In genomic region chr6:133248241-133249001, GRCh38 we compare ENCODE assay signal across 25 cellular contexts. TPM values are rescaled to one million over a fixed set of nuclear protein-coding genes. Genes with fewer than 3 reads are reported as not detected.
DNase-seq lines count a peak whose midpoint lies in the region; ATAC-seq, FAIRE-seq and TF ChIP-seq lines count a peak whose summit lies in the region.
"Had no signal": no experiment of that assay in that cellular context is flagged by ENCODE, and none has a peak within 500 bp of the region (broad histone marks: within the 10 kb centered on the region; RNA-seq: fewer than 3 reads in every experiment).

No MANE protein-coding gene starts in this region.

- peaks cover 73% of the 10 kb centered on the region for H3K4me1 ChIP-seq in A549
- H3K4me1 ChIP-seq in SK-N-SH (ENCODE audit: control insufficient read depth in 1 of 2, insufficient read depth in 2 of 2, low read depth in 1 of 2, low read length in 1 of 2): no peaks in the 10 kb centered on the region
- no peaks in the 10 kb centered on the region for H3K4me1 ChIP-seq in CD4-positive, alpha-beta memory T cell (ENCODE audit: insufficient read depth, low read length)

- TF ChIP-seq EP300 in A549 (IDR thresholded peaks at IDR 0.05): no peak
- TF ChIP-seq EP300 in SK-N-SH (IDR thresholded peaks at IDR 0.05; ENCODE audit: borderline replicate concordance in 1 of 2, low read depth in 1 of 2, low read length in 1 of 2): no peak

- H4K20me1 ChIP-seq in SK-N-SH (ENCODE audit: insufficient read depth): no peaks in the 10 kb centered on the region

- H3K36me3 ChIP-seq in SK-N-SH (replicated peaks in 1 of 2; ENCODE audit: control insufficient read depth in 1 of 2, insufficient read depth in 2 of 2, low read length in 1 of 2): no peaks in the 10 kb centered on the region
- H3K36me3 ChIP-seq in CD4-positive, alpha-beta memory T cell (ENCODE audit: insufficient read depth, low read length): no peaks in the 10 kb centered on the region
- H3K36me3 ChIP-seq: left ventricle myocardium inferior had no signal

- TF ChIP-seq CTCF in A549 (IDR thresholded peaks at IDR 0.05): no peak
- TF ChIP-seq CTCF in SK-N-SH (IDR thresholded peaks at IDR 0.05): no peak

- H3K79me2 ChIP-seq in SK-N-SH (ENCODE audit: insufficient read depth): no peaks in the 10 kb centered on the region

- no peaks in the 10 kb centered on the region for H3K36me3 Mint-ChIP-seq in CD4-positive, alpha-beta memory T cell
- H3K36me3 Mint-ChIP-seq: CD8-positive, alpha-beta T cell had no signal

- WGBS in A549 (ENCODE audit: missing lambda C conversion rate): 62% methylated on average over 6 of the region's 6 CpGs
- 16% methylated on average over 6 of the region's 6 CpGs for WGBS in SK-N-SH (ENCODE audit: low lambda C conversion rate)

- H3F3A ChIP-seq in SK-N-SH (replicated peaks; ENCODE audit: insufficient read depth): no peaks in the 10 kb centered on the region

- no peak for TF ChIP-seq POLR2A in A549 (IDR thresholded peaks at IDR 0.05; ENCODE audit: low read length)

- H3K27me3 Mint-ChIP-seq in CD4-positive, alpha-beta memory T cell: peaks cover 10 to 12% of the 10 kb centered on the region in 2 donors

- CTCF ChIA-PET in A549 (lab: Yijun Ruan, JAX) (no interaction called here), SK-N-SH (lab: Yijun Ruan, JAX) (no interaction called here)
- CTCF ChIA-PET in CD4-positive, alpha-beta memory T cell (lab: Charles Lee; ENCODE audit: partially characterized antibody): no interaction called here

- H3K4me2 ChIP-seq in A549: peak overlapping the region; percentile 96
- no peak overlapping the region for H3K4me2 ChIP-seq in SK-N-SH

- H3K27me3 ChIP-seq in SK-N-SH (ENCODE audit: insufficient read depth): peaks cover 11% of the 10 kb centered on the region
- peaks cover 4% of the 10 kb centered on the region for H3K27me3 ChIP-seq in CD4-positive, alpha-beta memory T cell (ENCODE audit: insufficient read depth, low read length)

- H3K27ac Mint-ChIP-seq in CD4-positive, alpha-beta memory T cell: no peak overlapping the region
- H3K27ac Mint-ChIP-seq: CD8-positive, alpha-beta T cell; effector memory CD8-positive, alpha-beta T cell; T-helper 1 cell treated with Interleukin-12 subunit alpha and Interleukin-12 subunit beta and Interleukin-4 antibody, amounts not matched to agents 30 μg/mL and 1 μg/mL, for 36 hours had no signal

- no peaks in the 10 kb centered on the region for H3K4me1 Mint-ChIP-seq in CD4-positive, alpha-beta memory T cell

- H3K9ac ChIP-seq in SK-N-SH: no peak overlapping the region

- no peak overlapping the region for H3K4me3 ChIP-seq in A549
- H3K4me3 ChIP-seq in SK-N-SH (ENCODE audit: low read depth in 2 of 2, low read length in 1 of 2): no peak overlapping the region
- no peak overlapping the region for H3K4me3 ChIP-seq in CD4-positive, alpha-beta memory T cell (ENCODE audit: low read length in 2 of 2)
- H3K4me3 ChIP-seq: left ventricle myocardium inferior had no signal

- no peak for FAIRE-seq in A549 (lab: Jason Lieb, UNC)
- FAIRE-seq: GM12892, H1 had no signal

- intact Hi-C loops in CD4-positive, alpha-beta memory T cell (cut with micrococcal nuclease): no loop called here

- DNase-seq in A549 (ENCODE audit: low read depth in 1 of 2, low spot score in 1 of 2) (peak in 1 of 2 experiments; percentile 29), HPDE6-E6E7 (ENCODE audit: extremely low spot score) (peak; percentile 27), RPMI7951 (ENCODE audit: low read depth) (peak; percentile 3), epithelial cell of prostate (ENCODE audit: low read depth, low spot score) (peak; percentile 6), SK-N-SH (no peak)
- DNase-seq in CD4-positive, alpha-beta memory T cell: no peak
- DNase-seq: activated CD8-positive, alpha-beta memory T cell treated with anti-CD3 and anti-CD28 coated beads, Interleukin-2, amount 50 U/mL, for 48 hours; amygdala; CD8-positive, alpha-beta T cell; effector memory CD8-positive, alpha-beta T cell; Kasumi-1; left ventricle myocardium inferior; NCI-H1417 treated with DMSO at 0.1 percent for 48 hours; NCI-H2171 treated with DMSO at 0.1 percent for 48 hours; NCI-H526 treated with DMSO at 0.1 percent for 48 hours; SHP77 treated with DMSO at 0.1 percent for 48 hours; stimulated activated CD4-positive, alpha-beta T cell treated with anti-CD3 and anti-CD28 coated beads, Interleukin-1b, Interleukin-23, amount 100 ng/mL, for 48 hours; stimulated activated naive CD4-positive, alpha-beta T cell treated with Interleukin-2 at 50 U/mL for 16 hours had no signal

- H3K9me3 Mint-ChIP-seq in CD4-positive, alpha-beta memory T cell: no peaks in the 10 kb centered on the region
- H3K9me3 Mint-ChIP-seq: CD8-positive, alpha-beta T cell; T-helper 1 cell treated with Interleukin-12 subunit alpha and Interleukin-12 subunit beta and Interleukin-4 antibody, amounts not matched to agents 30 μg/mL and 1 μg/mL, for 36 hours had no signal

- no peaks in the 10 kb centered on the region for H3K9me2 ChIP-seq in SK-N-SH

- H2AFZ ChIP-seq in SK-N-SH (ENCODE audit: low read depth): no peak overlapping the region

- peak overlapping the region; percentile 47 to 65; a peak in 3 of 6 replicates for H3K27ac ChIP-seq in A549
- no peak overlapping the region for H3K27ac ChIP-seq in epithelial cell of prostate
- H3K27ac ChIP-seq in SK-N-SH (ENCODE audit: low read depth in 2 of 2, low read length in 1 of 2): no peak overlapping the region
- H3K27ac ChIP-seq in CD4-positive, alpha-beta memory T cell (ENCODE audit: low read depth, low read length): no peak overlapping the region
- H3K27ac ChIP-seq: left ventricle myocardium inferior, VCaP had no signal

- TF ChIP-seq RAD21 in A549 (conservative IDR thresholded peaks at IDR 0.05 in 1 of 2, IDR thresholded peaks at IDR 0.05 in 1 of 2) (no peak), SK-N-SH (IDR thresholded peaks at IDR 0.05; ENCODE audit: low read length) (no peak)

- 0 out of 6 replicates have a peak, but pooled peaks of 1 of the 2 experiments have one; percentile 37 for ATAC-seq in A549
- no peak for ATAC-seq in HG03196 (IDR thresholded peaks at IDR 0.05; ENCODE audit: unreplicated experiment)
- ATAC-seq in GM18517 (IDR thresholded peaks at IDR 0.05; ENCODE audit: unreplicated experiment): no peak
- ATAC-seq: CD8-positive, alpha-beta T cell; effector memory CD8-positive, alpha-beta T cell had no signal

- POLR2A ChIA-PET in A549 (lab: Yijun Ruan, JAX) (no interaction called here), SK-N-SH (lab: Yijun Ruan, JAX) (no interaction called here)
- POLR2A ChIA-PET in CD4-positive, alpha-beta memory T cell (lab: Charles Lee; ENCODE audit: partially characterized antibody): no interaction called here

- no peak overlapping the region for H3K4me3 Mint-ChIP-seq in CD4-positive, alpha-beta memory T cell
- H3K4me3 Mint-ChIP-seq: CD8-positive, alpha-beta T cell; effector memory CD8-positive, alpha-beta T cell; T-helper 1 cell treated with Interleukin-12 subunit alpha and Interleukin-12 subunit beta and Interleukin-4 antibody, amounts not matched to agents 30 μg/mL and 1 μg/mL, for 36 hours had no signal

- H3K9me3 ChIP-seq in A549 (no peaks in the 10 kb centered on the region), SK-N-SH (no peaks in the 10 kb centered on the region)
- no peaks in the 10 kb centered on the region for H3K9me3 ChIP-seq in CD4-positive, alpha-beta memory T cell (ENCODE audit: control insufficient read depth in 1 of 2, low read length in 2 of 2)
- H3K9me3 ChIP-seq: left ventricle myocardium inferior had no signal

TF ChIP-seq in A549, 52 proteins besides CTCF, POLR2A, EP300 and RAD21:
- peak in 1 of 2 experiments; percentile 18; a peak in 1 of 4 replicates for TF ChIP-seq CEBPB (IDR thresholded peaks at IDR 0.05)
- TF ChIP-seq NPAS2 (CRISPR knock-in tag; IDR thresholded peaks at IDR 0.05; ENCODE audit: borderline replicate concordance): no peak
- TF ChIP-seq MAFK (IDR thresholded peaks at IDR 0.05; ENCODE audit: partially characterized antibody): peak; percentile 16
- TF ChIP-seq FOSL2 (IDR thresholded peaks at IDR 0.05): no peak
- TF ChIP-seq FOSL2 (CRISPR knock-in tag; IDR thresholded peaks at IDR 0.05): peak; percentile 69
TF ChIP-seq in A549: peak in this region for 3.

TF ChIP-seq in SK-N-SH, 30 proteins besides CTCF, POLR2A, EP300 and RAD21 (continues in another document):
- TF ChIP-seq RCOR1 (IDR thresholded peaks at IDR 0.05; ENCODE audit: low read length): no peak
- TF ChIP-seq, protein P1, sequence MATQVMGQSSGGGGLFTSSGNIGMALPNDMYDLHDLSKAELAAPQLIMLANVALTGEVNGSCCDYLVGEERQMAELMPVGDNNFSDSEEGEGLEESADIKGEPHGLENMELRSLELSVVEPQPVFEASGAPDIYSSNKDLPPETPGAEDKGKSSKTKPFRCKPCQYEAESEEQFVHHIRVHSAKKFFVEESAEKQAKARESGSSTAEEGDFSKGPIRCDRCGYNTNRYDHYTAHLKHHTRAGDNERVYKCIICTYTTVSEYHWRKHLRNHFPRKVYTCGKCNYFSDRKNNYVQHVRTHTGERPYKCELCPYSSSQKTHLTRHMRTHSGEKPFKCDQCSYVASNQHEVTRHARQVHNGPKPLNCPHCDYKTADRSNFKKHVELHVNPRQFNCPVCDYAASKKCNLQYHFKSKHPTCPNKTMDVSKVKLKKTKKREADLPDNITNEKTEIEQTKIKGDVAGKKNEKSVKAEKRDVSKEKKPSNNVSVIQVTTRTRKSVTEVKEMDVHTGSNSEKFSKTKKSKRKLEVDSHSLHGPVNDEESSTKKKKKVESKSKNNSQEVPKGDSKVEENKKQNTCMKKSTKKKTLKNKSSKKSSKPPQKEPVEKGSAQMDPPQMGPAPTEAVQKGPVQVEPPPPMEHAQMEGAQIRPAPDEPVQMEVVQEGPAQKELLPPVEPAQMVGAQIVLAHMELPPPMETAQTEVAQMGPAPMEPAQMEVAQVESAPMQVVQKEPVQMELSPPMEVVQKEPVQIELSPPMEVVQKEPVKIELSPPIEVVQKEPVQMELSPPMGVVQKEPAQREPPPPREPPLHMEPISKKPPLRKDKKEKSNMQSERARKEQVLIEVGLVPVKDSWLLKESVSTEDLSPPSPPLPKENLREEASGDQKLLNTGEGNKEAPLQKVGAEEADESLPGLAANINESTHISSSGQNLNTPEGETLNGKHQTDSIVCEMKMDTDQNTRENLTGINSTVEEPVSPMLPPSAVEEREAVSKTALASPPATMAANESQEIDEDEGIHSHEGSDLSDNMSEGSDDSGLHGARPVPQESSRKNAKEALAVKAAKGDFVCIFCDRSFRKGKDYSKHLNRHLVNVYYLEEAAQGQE (IDR thresholded peaks at IDR 0.05; ENCODE audit: low read depth, low read length): no peak
- no peak for TF ChIP-seq CHD2 (IDR thresholded peaks at IDR 0.05; ENCODE audit: low read length, partially characterized antibody)

RNA-seq across cellular contexts. Expression of gene EYA4, which starts 7.3 kb away (rescaled TPM):
- 28.3 and 30.8 TPM in 2 replicates for polyA plus RNA-seq in A549 (2011; rRNA removed)
- polyA plus RNA-seq in A549 (2012; cell fraction: cytosol; rRNA removed): 7.0 and 10.0 TPM in 2 replicates
- polyA plus RNA-seq in A549 (2012; cell fraction: nucleus; rRNA removed): 10.9 and 13.5 TPM in 2 replicates
- polyA plus RNA-seq in A549 (2017; fragmentation: RNase III; extraction: RNeasy Plus Mini Kit Qiagen cat#74134 plus additional on column Dnase treatment): 10.6 to 14.4 TPM (median 11.3 TPM) in 3 replicates
- polyA minus RNA-seq in A549 (2011; rRNA and poly(A)+ RNA removed): 52.4 and 58.6 TPM in 2 replicates
- total RNA-seq in RPMI7951 (2014; rRNA removed; shearing (Covaris generic)): not detected in 2 replicates
- 0.08 and 0.18 TPM in 2 replicates for polyA plus RNA-seq in SK-N-SH (2012; rRNA removed)
- 0.04 and 0.10 TPM in 2 replicates for polyA plus RNA-seq in SK-N-SH (2012; cell fraction: cytosol; rRNA removed)
- 0.09 and 0.14 TPM in 2 replicates for polyA plus RNA-seq in SK-N-SH (2012; cell fraction: nucleus; rRNA removed)
- not detected for total RNA-seq in CD4-positive, alpha-beta memory T cell
- polyA plus RNA-seq in CD4-positive, alpha-beta memory T cell: not detected
- total RNA-seq: CD8-positive, alpha-beta T cell; mononuclear cell had no signal

Comparison
In these comparisons a context has a peak if more than half of its experiments do, and no peak if none do; other contexts are left out.
1. DNase-seq: peak in HPDE6-E6E7 (single experiment), RPMI7951 (single experiment) and epithelial cell of prostate (single experiment); none in SK-N-SH (single experiment) and CD4-positive, alpha-beta memory T cell (0 of 5).
2. H3K27ac ChIP-seq: peak in A549 (2 of 2); none in epithelial cell of prostate (single experiment), SK-N-SH (0 of 2) and CD4-positive, alpha-beta memory T cell (single experiment).
3. RNA of gene EYA4, which starts 7.3 kb away (polyA plus RNA-seq): 7.0 to 30.8 TPM in A549; 0.04 to 0.18 TPM in SK-N-SH and not detected in CD4-positive, alpha-beta memory T cell; every median in the first group is over 4 times any median in the second.